In genomic region chrX:14029039-14029424, GRCh38 we compare ENCODE assay signal across 8 cellular contexts. TPM values are rescaled to one million over a fixed set of nuclear protein-coding genes. Genes with fewer than 3 reads are reported as not detected.
DNase-seq lines count a peak whose midpoint lies in the region; ATAC-seq and TF ChIP-seq lines count a peak whose summit lies in the region.

No MANE protein-coding gene starts in this region.

- H3K27ac Mint-ChIP-seq in brain: peak overlapping the region; percentile 93 to 99 (median 96)

- H3K36me3 ChIP-seq in BLaER1: no peaks in the 10 kb centered on the region
- no peaks in the 10 kb centered on the region for H3K36me3 ChIP-seq in Loucy (ENCODE audit: insufficient read depth, low read length)

- H3K4me1 Mint-ChIP-seq in brain: peaks cover 67% of the 10 kb centered on the region

- H4K20me1 ChIP-seq in BLaER1 (peaks cover 29% of the 10 kb centered on the region; the same call in 1 of the 2 replicates), Loucy (ENCODE audit: insufficient read depth, low read length, poor library complexity, severe bottlenecking) (no peaks in the 10 kb centered on the region)

- peaks cover 3% of the 10 kb centered on the region for H3K27me3 Mint-ChIP-seq in brain

- TF ChIP-seq CTCF in Loucy (conservative IDR thresholded peaks at IDR 0.05; ENCODE audit: low read length): no peak
- no peak for TF ChIP-seq CTCF in brain (conservative IDR thresholded peaks at IDR 0.05)
- TF ChIP-seq CTCF in GM13976 (IDR thresholded peaks at IDR 0.05; ENCODE audit: borderline replicate concordance, control extremely low read depth, extremely low read depth, insufficient read depth, missing control alignments): no peak

- peak overlapping the region; percentile 81 for H3K27ac ChIP-seq in BLaER1

- peak; percentile 14 for DNase-seq in medulla oblongata (ENCODE audit: extremely low spot score)
- no peak for DNase-seq in NCI-H526 (lab: John Stamatoyannopoulos, UW)
- no peak for DNase-seq in GM13976 (ENCODE audit: low spot score)
- DNase-seq in activated CD8-positive, alpha-beta memory T cell treated with anti-CD3 and anti-CD28 coated beads, Interleukin-2, amount 50 U/mL, for 4 hours: no peak

- H3K9ac ChIP-seq in BLaER1 (peak overlapping the region; percentile 78), Loucy (ENCODE audit: low read depth, low read length, poor library complexity, severe bottlenecking) (peak overlapping the region; percentile 84)

- H3K9me3 Mint-ChIP-seq in brain: no peaks in the 10 kb centered on the region

- peaks cover 22% of the 10 kb centered on the region for H3K4me1 ChIP-seq in BLaER1
- peaks cover 12% of the 10 kb centered on the region for H3K4me1 ChIP-seq in Loucy (ENCODE audit: insufficient read depth, low read length, poor library complexity, severe bottlenecking)

- H3K4me2 ChIP-seq in BLaER1: peak overlapping the region; percentile 72
- H3K4me2 ChIP-seq in Loucy (ENCODE audit: low read depth, low read length, poor library complexity, severe bottlenecking): peak overlapping the region; percentile 90

- H2AFZ ChIP-seq in Loucy (ENCODE audit: low read length): peak overlapping the region; percentile 93

- in situ Hi-C loops in GM13976 (cut with MboI; ENCODE audit: low sequenced_read_pairs, unreplicated experiment): loop anchor here (5.0 to 10.0 kb wide), 2 partner anchors 284 to 367 kb away; no protein-coding TSS in a partner anchor

- H3K27me3 ChIP-seq in BLaER1: peaks cover 94% of the 10 kb centered on the region
- H3K27me3 ChIP-seq in Loucy (ENCODE audit: insufficient read depth, low read length, poor library complexity, severe bottlenecking): no peaks in the 10 kb centered on the region

- peaks cover 5% of the 10 kb centered on the region; the same call in 1 of the 2 replicates for H3K9me3 ChIP-seq in BLaER1
- H3K9me3 ChIP-seq in Loucy (ENCODE audit: insufficient read depth, low read depth, low read length): no peaks in the 10 kb centered on the region

- H3K4me3 ChIP-seq in BLaER1: peak overlapping the region; percentile 69
- H3K4me3 ChIP-seq in Loucy (ENCODE audit: low read length, poor library complexity, severe bottlenecking): peak overlapping the region; percentile 97

- no peaks in the 10 kb centered on the region for H3K9me2 ChIP-seq in Loucy (replicated peaks; ENCODE audit: low read depth, low read length)

- peaks cover under 1% of the 10 kb centered on the region for H3K36me3 Mint-ChIP-seq in brain

- H3K79me2 ChIP-seq in Loucy (ENCODE audit: insufficient read depth, low read length): peaks cover 30% of the 10 kb centered on the region

- H3K4me3 Mint-ChIP-seq in brain: peak overlapping the region; percentile 88 to 96 (median 94)

- ATAC-seq in HG02885 (IDR thresholded peaks at IDR 0.05; ENCODE audit: poor library complexity, unreplicated experiment): no peak

- no peaks in the 10 kb centered on the region for H3F3A ChIP-seq in Loucy (ENCODE audit: low read depth)

RNA-seq across cellular contexts. Expression of gene GEMIN8, which starts 0.7 kb away (rescaled TPM):
- 18.2 TPM for polyA plus RNA-seq in brain (ENCODE audit: insufficient read depth, low read depth, low replicate concordance)
